8 cellular contexts compared by ENCODE assay signal in genomic region chr12:51813931-51814310, GRCh38. TPM values are rescaled to one million over a fixed set of nuclear protein-coding genes. Genes with fewer than 3 reads are reported as not detected.
A peak's percentile ranks its signal among the peaks of the same experiment; 100 is the strongest.
DNase-seq lines count a peak whose midpoint lies in the region; ATAC-seq, FAIRE-seq and TF ChIP-seq lines count a peak whose summit lies in the region.

No MANE protein-coding gene starts in this region.

- H3K27me3 Mint-ChIP-seq in CD8-positive, alpha-beta memory T cell: no peaks in the 10 kb centered on the region
- H3K27me3 Mint-ChIP-seq in T-helper 17 cell: peaks cover 21% of the 10 kb centered on the region

- peaks cover 5% of the 10 kb centered on the region for H3K27me3 ChIP-seq in CD8-positive, alpha-beta memory T cell (ENCODE audit: insufficient read depth, low read length, poor library complexity, severe bottlenecking)
- no peaks in the 10 kb centered on the region for H3K27me3 ChIP-seq in hepatocyte

- DNase-seq in CD8-positive, alpha-beta memory T cell: no peak
- DNase-seq in T-helper 17 cell: no peak
- no peak for DNase-seq in hepatocyte (ENCODE audit: low spot score)
- peak; percentile 71 for DNase-seq in retina
- DNase-seq in DMS53 (lab: John Stamatoyannopoulos, UW): no peak
- DNase-seq in globus pallidus (ENCODE audit: low spot score): no peak
- no peak for DNase-seq in HTR-8/SVneo (ENCODE audit: insufficient read length, low spot score)

- H3K4me3 ChIP-seq in CD8-positive, alpha-beta memory T cell (ENCODE audit: low read length): peak overlapping the region; percentile 43
- H3K4me3 ChIP-seq in hepatocyte: no peak overlapping the region

- H3K4me3 Mint-ChIP-seq in CD8-positive, alpha-beta memory T cell: peak overlapping the region in 6 of 7 donors; percentile 49 to 84 (median 62)
- H3K4me3 Mint-ChIP-seq in T-helper 17 cell: peak overlapping the region; percentile 74

- no peak for TF ChIP-seq CTCF in hepatocyte (IDR thresholded peaks at IDR 0.05; ENCODE audit: poor library complexity)

- H3K9me2 ChIP-seq in hepatocyte (replicated peaks; ENCODE audit: insufficient read depth): no peaks in the 10 kb centered on the region

- CTCF ChIA-PET in CD8-positive, alpha-beta memory T cell (lab: Charles Lee): interaction anchor here (1.3 to 2.3 kb wide), 2 partner anchors 10 to 22 kb away, joined by 3 to 21 read pairs; no protein-coding TSS in a partner anchor

- peak overlapping the region in 1 of 8 donors; percentile 23 for H3K27ac Mint-ChIP-seq in CD8-positive, alpha-beta memory T cell
- H3K27ac Mint-ChIP-seq in T-helper 17 cell: no peak overlapping the region

- H3K27ac ChIP-seq in CD8-positive, alpha-beta memory T cell (ENCODE audit: low read depth, low read length): no peak overlapping the region
- no peak overlapping the region for H3K27ac ChIP-seq in hepatocyte

- H3K36me3 ChIP-seq in CD8-positive, alpha-beta memory T cell (ENCODE audit: insufficient read depth, low read length): no peaks in the 10 kb centered on the region
- H3K36me3 ChIP-seq in hepatocyte (replicated peaks; ENCODE audit: insufficient read depth, low read depth): no peaks in the 10 kb centered on the region

- peaks cover 7 to 15% (median 9%) of the 10 kb centered on the region in 3 donors for H3K4me1 Mint-ChIP-seq in CD8-positive, alpha-beta memory T cell
- peaks cover 14% of the 10 kb centered on the region for H3K4me1 Mint-ChIP-seq in T-helper 17 cell

- H3K9me3 Mint-ChIP-seq in CD8-positive, alpha-beta memory T cell: no peaks in the 10 kb centered on the region

- H3K79me2 ChIP-seq in hepatocyte: no peaks in the 10 kb centered on the region

- H2AFZ ChIP-seq in hepatocyte: peak overlapping the region; percentile 78

- ATAC-seq in T-helper 17 cell (no peak), GM18511 (IDR thresholded peaks at IDR 0.05; ENCODE audit: unreplicated experiment) (no peak)

- no peaks in the 10 kb centered on the region for H3K9me3 ChIP-seq in CD8-positive, alpha-beta memory T cell (ENCODE audit: low read length)
- H3K9me3 ChIP-seq in T-helper 17 cell (ENCODE audit: control insufficient read depth, low read length, poor library complexity, severe bottlenecking): no peaks in the 10 kb centered on the region
- H3K9me3 ChIP-seq in hepatocyte (ENCODE audit: low read depth): no peaks in the 10 kb centered on the region

- 12% methylated on average over 8 of the region's 34 CpGs for WGBS in hepatocyte (ENCODE audit: low lambda C conversion rate, missing lambda C conversion rate)

- POLR2A ChIA-PET in CD8-positive, alpha-beta memory T cell (lab: Charles Lee): no interaction called here

- no peaks in the 10 kb centered on the region for H4K20me1 ChIP-seq in hepatocyte (ENCODE audit: insufficient read depth, poor library complexity, severe bottlenecking)

- peak overlapping the region; percentile 94 for H3K4me2 ChIP-seq in hepatocyte

- H3K4me1 ChIP-seq in CD8-positive, alpha-beta memory T cell (ENCODE audit: insufficient read depth, low read length): peaks cover 12% of the 10 kb centered on the region
- no peaks in the 10 kb centered on the region for H3K4me1 ChIP-seq in hepatocyte (ENCODE audit: insufficient read depth)

- no peak for FAIRE-seq in HTR-8/SVneo (lab: Jason Lieb, UNC)

- peaks cover 0 to 1% (median 0%) of the 10 kb centered on the region in 3 donors for H3K36me3 Mint-ChIP-seq in CD8-positive, alpha-beta memory T cell
- H3K36me3 Mint-ChIP-seq in T-helper 17 cell (ENCODE audit: low read depth): peaks cover 2% of the 10 kb centered on the region

RNA-seq across cellular contexts. Expression of gene FIGNL2, which starts 34.6 kb away (rescaled TPM):
- under 1 TPM; 0.42 to 0.70 TPM for total RNA-seq in CD8-positive, alpha-beta memory T cell
- 0.12 TPM for polyA plus RNA-seq in CD8-positive, alpha-beta memory T cell
- total RNA-seq in T-helper 17 cell: under 1 TPM; 0.42 to 0.76 TPM
- total RNA-seq in hepatocyte: 2.1 and 3.2 TPM in 2 replicates
- polyA plus RNA-seq in hepatocyte: 1.1 and 1.9 TPM in 2 replicates
